24 cellular contexts compared by ENCODE assay signal in the genomic region with DNA sequence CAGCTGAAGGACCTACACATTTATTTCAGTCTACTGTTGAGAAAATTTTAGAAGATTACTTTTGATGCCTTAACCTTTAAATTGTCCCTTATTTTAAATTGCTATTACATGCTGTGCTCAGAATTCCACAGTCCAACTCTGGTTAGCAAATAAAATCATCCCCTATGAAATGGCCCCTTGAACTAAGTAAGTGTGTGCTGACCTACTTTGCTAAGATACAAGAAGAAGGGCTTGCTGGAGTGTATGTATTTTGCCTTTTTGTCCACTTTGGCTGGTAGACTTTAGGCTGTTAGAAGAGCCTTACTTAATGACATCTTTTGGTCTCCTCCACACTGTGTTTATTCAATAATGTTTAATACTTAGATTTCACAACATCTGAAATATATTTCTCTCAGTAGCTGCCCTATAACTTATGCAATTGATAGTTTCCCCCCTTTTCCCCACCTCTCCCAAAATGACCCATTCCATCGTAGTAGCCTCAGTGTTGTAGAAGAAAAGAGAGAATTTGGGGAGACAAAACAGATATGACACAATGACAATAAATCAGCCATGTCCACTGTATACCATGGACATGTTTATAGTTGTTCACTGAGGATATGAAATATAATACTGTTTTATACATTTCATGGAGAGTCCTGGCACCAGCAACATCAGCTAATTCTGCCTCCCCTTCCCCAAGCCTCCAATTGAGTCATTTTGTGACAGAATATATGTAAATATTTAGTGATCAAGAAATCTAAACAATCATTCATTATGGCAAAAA.
A peak's percentile ranks its signal among the peaks of the same experiment; 100 is the strongest.
DNase-seq lines count a peak whose midpoint lies in the region; ATAC-seq, FAIRE-seq and TF ChIP-seq lines count a peak whose summit lies in the region.
"Had no signal": no experiment of that assay in that cellular context is flagged by ENCODE, and none has a peak within 500 bp of the region (broad histone marks: within the 10 kb centered on the region; RNA-seq: fewer than 3 reads in every experiment).

No MANE protein-coding gene starts in this region.

- H3K27me3 ChIP-seq in DOHH2 (ENCODE audit: control insufficient read depth, low read length) (no peaks in the 10 kb centered on the region), dorsolateral prefrontal cortex (no peaks in the 10 kb centered on the region), HepG2 (ENCODE audit: control insufficient read depth in 1 of 2, insufficient read depth in 2 of 2, low read length in 2 of 2) (no peaks in the 10 kb centered on the region)
- H3K27me3 ChIP-seq: BLaER1 had no signal

- peak; percentile 16 for DNase-seq in NAMALWA (ENCODE audit: low spot score)
- no peak for DNase-seq in dorsolateral prefrontal cortex
- no peak for DNase-seq in naive B cell
- no peak for DNase-seq in activated naive CD4-positive, alpha-beta T cell treated with anti-CD3 and anti-CD28 coated beads for 36 hours
- DNase-seq in HuH-7.5 (ENCODE audit: low spot score): no peak
- no peak for DNase-seq in HepG2 (ENCODE audit: low spot score)
- DNase-seq: CD8-positive, alpha-beta memory T cell; DMS53; HFFc6; Kasumi-1; MM.1S; NCI-H1092 treated with DMSO at 0.1 percent for 48 hours; NCI-H146; NCI-H2081; NCI-H2171 treated with DMSO at 0.1 percent for 48 hours; NCI-H446; OCI-M1; SHP77 had no signal

- H3K9me2 ChIP-seq in DOHH2 (replicated peaks; ENCODE audit: control insufficient read depth, low read length): no peaks in the 10 kb centered on the region

- H3K9me3 ChIP-seq in DOHH2 (ENCODE audit: control insufficient read depth, insufficient read depth, low read length) (no peaks in the 10 kb centered on the region; the same call in 1 of the 2 replicates), HepG2 (ENCODE audit: low read length) (no peaks in the 10 kb centered on the region)
- H3K9me3 ChIP-seq: A549 had no signal

- peaks cover 27 to 46% (median 31%) of the 10 kb centered on the region in 3 donors for H3K4me1 Mint-ChIP-seq in naive B cell
- peaks cover 6% of the 10 kb centered on the region for H3K4me1 Mint-ChIP-seq in activated naive CD4-positive, alpha-beta T cell treated with anti-CD3 and anti-CD28 coated beads for 36 hours (ENCODE audit: low read depth)

- intact Hi-C loops in dorsolateral prefrontal cortex (cut with DNase I) (no loop called here), HepG2 (cut with micrococcal nuclease; ENCODE audit: unreplicated experiment) (no loop called here)
- intact Hi-C loops in activated naive CD4-positive, alpha-beta T cell treated with anti-CD3 and anti-CD28 coated beads for 36 hours (cut with micrococcal nuclease): no loop called here

- ATAC-seq in naive B cell (ENCODE audit: low read depth in 2 of 2) (no peak), HG03108 (IDR thresholded peaks at IDR 0.05; ENCODE audit: unreplicated experiment) (no peak), HepG2 (no peak)
- ATAC-seq: A549 had no signal

- peaks cover 15 to 40% (median 31%) of the 10 kb centered on the region in 7 donors for H3K9me3 Mint-ChIP-seq in naive B cell
- peaks cover 10% of the 10 kb centered on the region for H3K9me3 Mint-ChIP-seq in activated naive CD4-positive, alpha-beta T cell treated with anti-CD3 and anti-CD28 coated beads for 36 hours

- H3K4me1 ChIP-seq in DOHH2 (ENCODE audit: control insufficient read depth, low read length): peaks cover 47% of the 10 kb centered on the region
- H3K4me1 ChIP-seq in HepG2 (ENCODE audit: insufficient read depth, low read length): no peaks in the 10 kb centered on the region

- FAIRE-seq in HepG2 (lab: Jason Lieb, UNC): no peak
- FAIRE-seq: A549, GM12891 had no signal

- in situ Hi-C loops in HepG2 (cut with HindIII; ENCODE audit: extremely low pct_ligation_motif_present, low pct_unique_long_range_greater_than_20kb): no loop called here

- H3K4me3 ChIP-seq in DOHH2 (ENCODE audit: low read length) (peak overlapping the region; percentile 80), dorsolateral prefrontal cortex (peak overlapping the region in 1 of 59 donors; percentile 35), HepG2 (replicated peaks in 1 of 3; ENCODE audit: insufficient read depth in 1 of 3, low read depth in 2 of 3, low read length in 3 of 3) (no peak overlapping the region)
- H3K4me3 ChIP-seq: A549, BLaER1, SK-N-MC had no signal

- no peak overlapping the region for H3K9ac ChIP-seq in HepG2 (ENCODE audit: insufficient read depth, low read depth, low read length)
- H3K9ac ChIP-seq: BLaER1 had no signal

- H4K20me1 ChIP-seq in DOHH2 (ENCODE audit: control insufficient read depth, insufficient read depth, low read depth, low read length) (no peaks in the 10 kb centered on the region), HepG2 (ENCODE audit: insufficient read depth, low read length) (no peaks in the 10 kb centered on the region)
- H4K20me1 ChIP-seq: BLaER1 had no signal

- 94% methylated on average over 1 of the region's 1 CpG for WGBS in HepG2 (ENCODE audit: low lambda C conversion rate)

- peaks cover 32% of the 10 kb centered on the region for H3F3A ChIP-seq in DOHH2 (ENCODE audit: control insufficient read depth, insufficient read depth)

- H3K36me3 Mint-ChIP-seq in naive B cell: peaks cover 11 to 33% of the 10 kb centered on the region in 2 donors
- peaks cover 22% of the 10 kb centered on the region for H3K36me3 Mint-ChIP-seq in activated naive CD4-positive, alpha-beta T cell treated with anti-CD3 and anti-CD28 coated beads for 36 hours (ENCODE audit: low read depth)

- TF ChIP-seq EP300 in HepG2 (IDR thresholded peaks at IDR 0.05; ENCODE audit: low read depth in 2 of 2, low read length in 2 of 2): no peak
- no peak for TF ChIP-seq EP300 in HepG2 (CRISPR knock-in tag; IDR thresholded peaks at IDR 0.05; ENCODE audit: borderline replicate concordance)

- peak overlapping the region; percentile 95 for H3K27ac ChIP-seq in DOHH2 (ENCODE audit: low read depth, low read length)
- peak overlapping the region in 55 of 59 donors; percentile 10 to 93 (median 74) for H3K27ac ChIP-seq in dorsolateral prefrontal cortex
- no peak overlapping the region for H3K27ac ChIP-seq in HepG2 (ENCODE audit: extremely low read length, insufficient read depth, low read length)
- H3K27ac ChIP-seq: A549, BLaER1, SK-N-MC had no signal

- H2AFZ ChIP-seq in HepG2 (ENCODE audit: low read length): no peak overlapping the region

- no peak overlapping the region for H3K4me3 Mint-ChIP-seq in naive B cell
- no peak overlapping the region for H3K4me3 Mint-ChIP-seq in activated naive CD4-positive, alpha-beta T cell treated with anti-CD3 and anti-CD28 coated beads for 36 hours
- H3K4me3 Mint-ChIP-seq: CD8-positive, alpha-beta memory T cell; HFFc6 had no signal

- peaks cover 65% of the 10 kb centered on the region for H3K79me2 ChIP-seq in DOHH2 (ENCODE audit: control insufficient read depth, low read length)
- H3K79me2 ChIP-seq in HepG2 (ENCODE audit: insufficient read depth, low read length): no peaks in the 10 kb centered on the region

- POLR2A ChIA-PET in HepG2 (lab: Yijun Ruan, JAX): no interaction called here

- no peaks in the 10 kb centered on the region for H3K27me3 Mint-ChIP-seq in naive B cell
- no peaks in the 10 kb centered on the region for H3K27me3 Mint-ChIP-seq in activated naive CD4-positive, alpha-beta T cell treated with anti-CD3 and anti-CD28 coated beads for 36 hours (ENCODE audit: low read depth)
- H3K27me3 Mint-ChIP-seq: CD8-positive, alpha-beta memory T cell had no signal

- TF ChIP-seq POLR2A in HepG2 (IDR thresholded peaks at IDR 0.05; ENCODE audit: insufficient read depth in 1 of 2, low read depth in 2 of 2, low read length in 2 of 2): no peak

- no TSS peak for BruUV-seq in HepG2 (replicated peaks; lab: Mats Ljungman, UMichigan)

- no peak for TF ChIP-seq CTCF in DOHH2 (IDR thresholded peaks at IDR 0.05; ENCODE audit: low read depth, low read length, poor library complexity, severe bottlenecking)
- TF ChIP-seq CTCF in dorsolateral prefrontal cortex (IDR thresholded peaks at IDR 0.05 in 54 of 56, conservative IDR thresholded peaks at IDR 0.05 in 2 of 56; ENCODE audit: low read depth in 1 of 56, partially characterized antibody in 56 of 56): no peak
- no peak for TF ChIP-seq CTCF in HepG2 (CRISPR knock-in tag; IDR thresholded peaks at IDR 0.05)

- CTCF ChIA-PET in activated naive CD4-positive, alpha-beta T cell treated with anti-CD3 and anti-CD28 coated beads for 36 hours (lab: Charles Lee): interaction anchor here (0.7 to 1.2 kb wide), 2 partner anchors 8 to 33 kb away, joined by 3 to 4 read pairs; no protein-coding TSS in a partner anchor
- CTCF ChIA-PET in HepG2 (lab: Yijun Ruan, JAX; ENCODE audit: low intra/inter-chr PET ratio, low total read pairs): no interaction called here

- no peak for TF ChIP-seq RAD21 in HepG2 (CRISPR knock-in tag; IDR thresholded peaks at IDR 0.05)

- H3K4me2 ChIP-seq in DOHH2 (ENCODE audit: low read length) (peak overlapping the region; percentile 89), HepG2 (ENCODE audit: low read depth, low read length) (no peak overlapping the region)
- H3K4me2 ChIP-seq: A549, BLaER1 had no signal

- H3K27ac Mint-ChIP-seq in naive B cell: peak overlapping the region in 5 of 6 donors; percentile 27 to 70 (median 36)
- H3K27ac Mint-ChIP-seq in activated naive CD4-positive, alpha-beta T cell treated with anti-CD3 and anti-CD28 coated beads for 36 hours: no peak overlapping the region
- H3K27ac Mint-ChIP-seq: HFFc6 had no signal

- peaks cover 28% of the 10 kb centered on the region for H3K36me3 ChIP-seq in DOHH2 (ENCODE audit: control insufficient read depth, low read length)
- H3K36me3 ChIP-seq in HepG2 (replicated peaks in 1 of 2; ENCODE audit: control insufficient read depth in 1 of 2, insufficient read depth in 2 of 2, low read length in 2 of 2): no peaks in the 10 kb centered on the region

TF ChIP-seq in HepG2, 621 proteins besides CTCF, POLR2A, EP300 and RAD21 (continues in another document):
- no peak for TF ChIP-seq ZNF343 (CRISPR knock-in tag; IDR thresholded peaks at IDR 0.05)
- TF ChIP-seq, protein P1, sequence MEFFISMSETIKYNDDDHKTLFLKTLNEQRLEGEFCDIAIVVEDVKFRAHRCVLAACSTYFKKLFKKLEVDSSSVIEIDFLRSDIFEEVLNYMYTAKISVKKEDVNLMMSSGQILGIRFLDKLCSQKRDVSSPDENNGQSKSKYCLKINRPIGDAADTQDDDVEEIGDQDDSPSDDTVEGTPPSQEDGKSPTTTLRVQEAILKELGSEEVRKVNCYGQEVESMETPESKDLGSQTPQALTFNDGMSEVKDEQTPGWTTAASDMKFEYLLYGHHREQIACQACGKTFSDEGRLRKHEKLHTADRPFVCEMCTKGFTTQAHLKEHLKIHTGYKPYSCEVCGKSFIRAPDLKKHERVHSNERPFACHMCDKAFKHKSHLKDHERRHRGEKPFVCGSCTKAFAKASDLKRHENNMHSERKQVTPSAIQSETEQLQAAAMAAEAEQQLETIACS (CRISPR knock-in tag; IDR thresholded peaks at IDR 0.05): no peak
- no peak for TF ChIP-seq ARNT2 (CRISPR knock-in tag; IDR thresholded peaks at IDR 0.05; ENCODE audit: low read depth)
- TF ChIP-seq ZNF883 (CRISPR knock-in tag; IDR thresholded peaks at IDR 0.05; ENCODE audit: not compliant biosample characterization): no peak
- TF ChIP-seq JARID2 (CRISPR knock-in tag; IDR thresholded peaks at IDR 0.05; ENCODE audit: insufficient replicate concordance): no peak
- no peak for TF ChIP-seq ZNF337 (CRISPR knock-in tag; IDR thresholded peaks at IDR 0.05; ENCODE audit: borderline replicate concordance, low read depth)
- TF ChIP-seq DPF2 (CRISPR knock-in tag; IDR thresholded peaks at IDR 0.05; ENCODE audit: borderline replicate concordance, low read depth): no peak
- TF ChIP-seq CREB1 (IDR thresholded peaks at IDR 0.05): no peak
- no peak for TF ChIP-seq CREB1 (CRISPR knock-in tag; IDR thresholded peaks at IDR 0.05)
